ENCODE assay signal across 8 cellular contexts in the genomic region with DNA sequence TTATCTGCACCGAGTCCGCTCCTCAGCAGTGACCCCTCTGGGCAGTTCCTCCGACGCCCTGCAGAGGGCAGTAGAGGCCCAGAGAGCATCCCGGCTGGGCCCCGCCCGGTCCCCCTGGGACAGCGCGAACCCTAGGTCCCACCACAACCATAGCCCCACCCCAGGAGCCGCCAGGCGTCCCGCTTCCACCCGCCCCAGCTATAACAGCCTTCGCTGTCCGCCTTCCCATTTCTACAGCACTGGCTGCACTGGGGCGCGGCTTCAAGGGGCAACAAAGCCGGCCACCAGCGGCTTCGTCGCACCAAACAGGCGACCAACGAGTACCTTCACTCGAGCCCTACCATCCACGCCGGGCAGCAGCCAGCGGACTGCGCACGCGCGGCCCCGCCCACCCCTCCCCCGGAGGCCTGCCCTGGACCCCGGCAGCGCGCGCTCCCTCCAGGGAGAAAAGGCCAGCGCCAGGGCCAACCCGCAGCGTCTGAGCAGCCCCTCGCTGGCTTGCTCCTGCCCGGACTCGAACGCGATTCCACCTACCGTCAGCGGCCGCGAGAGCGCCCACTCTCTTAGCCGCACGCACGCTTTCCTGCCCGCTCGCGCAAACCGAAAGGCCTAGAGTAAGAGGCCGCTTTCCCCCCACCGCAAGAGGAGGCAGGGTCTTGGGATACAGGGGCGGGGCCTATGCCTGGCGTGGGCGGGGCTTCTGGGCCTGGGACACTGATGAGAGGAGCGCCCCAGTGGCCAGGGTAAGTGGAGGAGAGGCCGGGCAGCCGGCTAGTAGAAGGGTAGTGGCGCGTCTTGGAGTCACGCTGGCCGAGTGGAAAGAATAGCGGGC. TPM values are rescaled to one million over a fixed set of nuclear protein-coding genes. Genes with fewer than 3 reads are reported as not detected.
DNase-seq lines count a peak whose midpoint lies in the region; TF ChIP-seq lines count a peak whose summit lies in the region.

A gene with protein sequence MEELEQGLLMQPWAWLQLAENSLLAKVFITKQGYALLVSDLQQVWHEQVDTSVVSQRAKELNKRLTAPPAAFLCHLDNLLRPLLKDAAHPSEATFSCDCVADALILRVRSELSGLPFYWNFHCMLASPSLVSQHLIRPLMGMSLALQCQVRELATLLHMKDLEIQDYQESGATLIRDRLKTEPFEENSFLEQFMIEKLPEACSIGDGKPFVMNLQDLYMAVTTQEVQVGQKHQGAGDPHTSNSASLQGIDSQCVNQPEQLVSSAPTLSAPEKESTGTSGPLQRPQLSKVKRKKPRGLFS (minus strand): TSS at position 630 of the 832 bp plus-strand sequence. CDS start 2,453 bp downstream, outside the sequence.

- TF ChIP-seq CTCF in GM06990 (IDR thresholded peaks at IDR 0.05; ENCODE audit: insufficient read depth, low read length, poor library complexity, severe bottlenecking) (peak; percentile 99), osteocyte (IDR thresholded peaks at IDR 0.05) (peak; percentile 99)

- WGBS in thymus = under 1% methylated on average over 70 of the region's 70 CpGs

- H3K4me3 Mint-ChIP-seq in osteocyte (ENCODE audit: unreplicated experiment) = peak within 1 kb of the TSS; percentile 90

- peak within 1 kb of the TSS; percentile 91 for H3K9ac ChIP-seq in SK-N-MC (ENCODE audit: insufficient read length)

- no peaks in the 10 kb centered on the region for H3K9me3 Mint-ChIP-seq in osteocyte (ENCODE audit: unreplicated experiment)

- H3K27ac Mint-ChIP-seq in osteocyte (ENCODE audit: unreplicated experiment) = peak within 1 kb of the TSS; percentile 97

- peaks cover 11% of the 10 kb centered on the region for H3K36me3 Mint-ChIP-seq in osteocyte (ENCODE audit: unreplicated experiment)

- peaks cover 8% of the 10 kb centered on the region for H3K4me1 ChIP-seq in thymus (ENCODE audit: control insufficient read depth, insufficient read depth, low read length)

- H3K36me3 ChIP-seq in GM06990 (ENCODE audit: control insufficient read depth, insufficient read depth, low read length) (no peaks in the 10 kb centered on the region; the same call in 1 of the 2 replicates), SK-N-MC (ENCODE audit: insufficient read depth, low read length) (no peaks in the 10 kb centered on the region), thymus (ENCODE audit: control insufficient read depth, insufficient read depth) (peaks cover 8% of the 10 kb centered on the region)

- POLR2A ChIA-PET in HEK293T (lab: Yijun Ruan, JAX) = no interaction called here

- peak; percentile 96 for DNase-seq in GM06990 (ENCODE audit: extremely low read depth, insufficient read length)
- DNase-seq in HEK293T (ENCODE audit: extremely low spot score) = peak; percentile 95
- peak; percentile 86 for DNase-seq in MV-4-11 (lab: John Stamatoyannopoulos, UW)
- peak; percentile 55 for DNase-seq in SK-N-MC (ENCODE audit: low read depth, low spot score)
- peak; percentile 91 for DNase-seq in activated naive CD4-positive, alpha-beta T cell treated with anti-CD3 and anti-CD28 coated beads, Interleukin-2, amount 50 U/mL, for 16 hours
- DNase-seq in glomerular endothelial cell (ENCODE audit: extremely low read depth, low read depth, low spot score) = no peak
- DNase-seq in osteocyte (ENCODE audit: extremely low spot score, unreplicated experiment) = peak; percentile 98

- H3K27me3 Mint-ChIP-seq in osteocyte (ENCODE audit: unreplicated experiment) = no peaks in the 10 kb centered on the region

- H3K4me3 ChIP-seq in GM06990 (replicated peaks; ENCODE audit: low read depth, low read length) = peak within 1 kb of the TSS; percentile 86
- peak within 1 kb of the TSS; percentile 93 for H3K4me3 ChIP-seq in SK-N-MC
- H3K4me3 ChIP-seq in thymus (ENCODE audit: low read length) = peak within 1 kb of the TSS; percentile 74

- H3K27ac ChIP-seq in SK-N-MC = peak within 1 kb of the TSS; percentile 70; the same call in 1 of the 2 replicates
- peak within 1 kb of the TSS; percentile 88 for H3K27ac ChIP-seq in thymus (ENCODE audit: low read depth)

- peaks cover 14% of the 10 kb centered on the region for H3K4me1 Mint-ChIP-seq in osteocyte (ENCODE audit: unreplicated experiment)

- CTCF ChIA-PET in HEK293T (lab: Yijun Ruan, JAX) = interaction anchor here (0.6 to 6.1 kb wide), 5 partner anchors 11 to 134 kb away, joined by 3 to 40 read pairs (median 3); no protein-coding TSS in a partner anchor

- H3K9me3 ChIP-seq in SK-N-MC (ENCODE audit: low read depth, low read length) = no peaks in the 10 kb centered on the region
- no peaks in the 10 kb centered on the region for H3K9me3 ChIP-seq in thymus (ENCODE audit: control insufficient read depth)

- no peaks in the 10 kb centered on the region for H3K27me3 ChIP-seq in GM06990 (replicated peaks; ENCODE audit: control insufficient read depth, insufficient read depth, low read length)
- no peaks in the 10 kb centered on the region for H3K27me3 ChIP-seq in thymus (ENCODE audit: control insufficient read depth, insufficient read depth)

TF ChIP-seq in HEK293T, 16 proteins besides CTCF, POLR2A, EP300 and RAD21:
- TF ChIP-seq PKNOX1 (IDR thresholded peaks at IDR 0.05) (no peak), L3MBTL2 (conservative IDR thresholded peaks at IDR 0.05) (peak; percentile 92), SUZ12 (IDR thresholded peaks at IDR 0.05) (no peak), ARNT (IDR thresholded peaks at IDR 0.05) (no peak), BHLHE40 (IDR thresholded peaks at IDR 0.05; ENCODE audit: borderline replicate concordance) (no peak), SP1 (IDR thresholded peaks at IDR 0.05) (no peak)
TF ChIP-seq in HEK293T: peak in this region for 1.

RNA-seq across cellular contexts. Expression of the gene that starts here (rescaled TPM):
- 18.3 and 21.0 TPM in 2 replicates for total RNA-seq in glomerular endothelial cell
- total RNA-seq in osteocyte = 18.0 and 19.3 TPM in 2 replicates
- polyA plus RNA-seq in thymus = 8.3 TPM
